ENCODE assay signal across 9 cellular contexts in the genomic region with DNA sequence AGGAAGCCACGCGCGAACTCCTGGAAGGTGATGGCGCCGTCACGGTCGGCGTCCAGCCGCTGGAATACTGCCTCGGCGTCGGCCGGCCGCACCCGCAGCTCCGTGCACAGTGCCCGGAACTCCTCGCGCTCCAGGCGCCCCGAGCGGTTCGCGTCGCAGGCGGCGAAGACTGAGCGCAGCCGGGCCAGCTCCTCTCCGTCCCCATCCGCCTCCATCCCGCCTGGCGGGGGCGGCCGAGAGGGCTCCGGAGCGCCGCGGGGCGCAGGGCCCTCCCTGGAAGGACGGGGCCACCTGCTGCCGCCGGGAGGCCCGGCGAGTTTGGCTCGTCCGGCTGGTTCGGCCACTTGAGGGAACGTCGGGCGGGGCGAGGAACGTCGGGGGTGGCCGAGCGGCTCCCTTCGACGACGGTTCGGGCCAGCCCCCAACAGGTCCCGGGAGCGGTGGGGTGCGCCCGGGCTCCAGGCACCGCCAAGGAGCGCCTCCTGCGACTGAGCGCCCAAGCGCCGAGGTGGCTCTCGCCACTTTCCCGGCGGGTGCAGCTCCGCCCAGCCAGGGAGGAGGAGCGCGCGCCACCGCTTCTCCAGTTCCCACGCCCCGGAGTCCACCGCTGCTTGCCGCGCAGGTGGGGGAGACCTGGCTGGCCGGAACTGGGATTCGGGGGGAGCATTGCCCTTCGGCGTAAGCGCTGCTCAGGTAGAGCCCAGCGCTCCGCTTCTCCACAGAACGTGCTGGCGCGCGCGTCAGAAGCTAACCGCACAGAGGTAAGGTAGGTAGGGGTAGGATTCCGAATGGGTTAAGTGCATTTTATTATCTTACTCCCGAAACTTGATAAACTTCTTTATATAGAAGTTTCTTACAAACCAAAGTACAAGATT. TPM values are rescaled to one million over a fixed set of nuclear protein-coding genes. Genes with fewer than 3 reads are reported as not detected.
A peak's percentile ranks its signal among the peaks of the same experiment; 100 is the strongest.
DNase-seq lines count a peak whose midpoint lies in the region; ATAC-seq, FAIRE-seq and TF ChIP-seq lines count a peak whose summit lies in the region.
"Had no signal": no experiment of that assay in that cellular context is flagged by ENCODE, and none has a peak within 500 bp of the region (broad histone marks: within the 10 kb centered on the region; RNA-seq: fewer than 3 reads in every experiment).

RASEF (minus strand) TSS at position 490 of the 875 bp plus-strand sequence; CDS start at position 215, 275 bp downstream.

- H3K36me3 ChIP-seq in WERI-Rb-1, result no peaks in the 10 kb centered on the region
- no peaks in the 10 kb centered on the region for H3K36me3 ChIP-seq in kidney (ENCODE audit: control insufficient read depth in 1 of 2, insufficient read depth in 2 of 2, low read length in 2 of 2)
- no peaks in the 10 kb centered on the region for H3K36me3 ChIP-seq in transverse colon

- peak; percentile 39; the same call in 1 of the 2 replicates for TF ChIP-seq CTCF in WERI-Rb-1 (IDR thresholded peaks at IDR 0.05; ENCODE audit: low read depth, low read length)
- TF ChIP-seq CTCF in kidney (IDR thresholded peaks at IDR 0.05; ENCODE audit: borderline replicate concordance, extremely low read depth, insufficient read depth), result no peak
- TF ChIP-seq CTCF in transverse colon (IDR thresholded peaks at IDR 0.05), result peak in 2 of 5 experiments; percentile 32 to 56

- H3K4me3 ChIP-seq in WERI-Rb-1 (ENCODE audit: low read depth, low read length) (peak within 1 kb of the TSS; percentile 73), kidney (ENCODE audit: low read length in 2 of 2) (peak within 1 kb of the TSS; percentile 63 to 66), transverse colon (peak within 1 kb of the TSS; percentile 33 to 63 (median 49))

- H3K9ac ChIP-seq in kidney (ENCODE audit: low read length in 2 of 2), result peak within 1 kb of the TSS in 1 of 2 donors; percentile 75

- H3K27ac Mint-ChIP-seq in stimulated activated naive CD8-positive, alpha-beta T cell treated with anti-CD3 and anti-CD28 coated beads, Interleukin-15, amount 100 ng/mL, for 72 hours, result no peak within 1 kb of the TSS

- ATAC-seq in stimulated activated naive CD8-positive, alpha-beta T cell treated with anti-CD3 and anti-CD28 coated beads, Interleukin-15, Interleukin-2, amounts not matched to agents 100 U/mL and 50 U/mL, for 24 hours, result peak; percentile 36
- ATAC-seq in stimulated activated naive CD8-positive, alpha-beta T cell treated with anti-CD3 and anti-CD28 coated beads, Interleukin-15, amount 100 ng/mL, for 72 hours, result no peak

- intact Hi-C loops in kidney (cut with DNase I), result no loop called here
- intact Hi-C loops in transverse colon (cut with DNase I; ENCODE audit: low total_unique reads), result no loop called here

- H3K4me1 ChIP-seq in kidney (ENCODE audit: control insufficient read depth in 1 of 2, insufficient read depth in 1 of 2, low read depth in 1 of 2, low read length in 2 of 2) (peaks cover 0 to 2% of the 10 kb centered on the region in 2 donors), transverse colon (peaks cover 3 to 24% (median 14%) of the 10 kb centered on the region in 4 donors)

- in situ Hi-C loops in transverse colon (cut with MboI; ENCODE audit: low pct_ligation_motif_present in 1 of 4, low pct_unique_long_range_greater_than_20kb in 1 of 4, low sequenced_read_pairs in 3 of 4), result no loop called here

- no peak for FAIRE-seq in kidney (lab: Jason Lieb, UNC)

- peak; percentile 2 for DNase-seq in stimulated activated naive CD8-positive, alpha-beta T cell treated with anti-CD3 and anti-CD28 coated beads, Interleukin-15, Interleukin-2, amounts not matched to agents 100 U/mL and 50 U/mL, for 24 hours
- DNase-seq in stimulated activated naive CD8-positive, alpha-beta T cell treated with anti-CD3 and anti-CD28 coated beads, Interleukin-15, amount 100 ng/mL, for 72 hours, result no peak
- DNase-seq in WERI-Rb-1 (peak; percentile 74), kidney (peak; percentile 89), transverse colon (peak; percentile 85), caudate nucleus (lab: John Stamatoyannopoulos, UW) (no peak), middle frontal gyrus (ENCODE audit: extremely low spot score, low spot score) (no peak), amniotic stem cell (lab: John Stamatoyannopoulos, UW) (no peak)

- WGBS in transverse colon (ENCODE audit: low coverage in 1 of 2), 2 donors, result 0 to 7% methylated on average over 1 to 47 of the region's 98 CpGs

- no peaks in the 10 kb centered on the region for H3K9me3 Mint-ChIP-seq in stimulated activated naive CD8-positive, alpha-beta T cell treated with anti-CD3 and anti-CD28 coated beads, Interleukin-15, amount 100 ng/mL, for 72 hours

- no peak within 1 kb of the TSS for H3K27ac ChIP-seq in WERI-Rb-1
- H3K27ac ChIP-seq in kidney (ENCODE audit: low read depth in 2 of 2, low read length in 2 of 2), result peak within 1 kb of the TSS; percentile 74 to 77
- peak within 1 kb of the TSS; percentile 87 to 93 (median 90) for H3K27ac ChIP-seq in transverse colon
- no peak within 1 kb of the TSS for H3K27ac ChIP-seq in caudate nucleus (ENCODE audit: low read depth, low read length)

- peak; percentile 86 for TF ChIP-seq POLR2A in transverse colon (IDR thresholded peaks at IDR 0.05)

- H3K27me3 Mint-ChIP-seq in stimulated activated naive CD8-positive, alpha-beta T cell treated with anti-CD3 and anti-CD28 coated beads, Interleukin-15, amount 100 ng/mL, for 72 hours, result peaks cover 69% of the 10 kb centered on the region

- H3K4me3 Mint-ChIP-seq in stimulated activated naive CD8-positive, alpha-beta T cell treated with anti-CD3 and anti-CD28 coated beads, Interleukin-15, amount 100 ng/mL, for 72 hours, result peak within 1 kb of the TSS in 1 of 2 donors; percentile 46

- H3K9me3 ChIP-seq in WERI-Rb-1 (ENCODE audit: severe bottlenecking) (no peaks in the 10 kb centered on the region), kidney (ENCODE audit: control insufficient read depth in 1 of 2, low read length in 2 of 2) (peaks cover 0 to 2% of the 10 kb centered on the region in 2 donors), transverse colon (no peaks in the 10 kb centered on the region)

- no peaks in the 10 kb centered on the region for H3K4me1 Mint-ChIP-seq in stimulated activated naive CD8-positive, alpha-beta T cell treated with anti-CD3 and anti-CD28 coated beads, Interleukin-15, amount 100 ng/mL, for 72 hours

- no peaks in the 10 kb centered on the region for H3K27me3 ChIP-seq in WERI-Rb-1 (ENCODE audit: insufficient read depth, low read depth, severe bottlenecking)
- H3K27me3 ChIP-seq in transverse colon, result peaks cover 34% of the 10 kb centered on the region

- no peak for TF ChIP-seq EP300 in transverse colon (IDR thresholded peaks at IDR 0.05; ENCODE audit: low read depth)

RNA-seq across cellular contexts. Expression of gene RASEF, which starts in this region (rescaled TPM):
- 11.9 TPM for total RNA-seq in kidney
- 2.2 TPM for polyA plus RNA-seq in kidney (ENCODE audit: insufficient read depth, low read depth, low replicate concordance)
- 100 to 1,000 TPM in 2 of 4 donors, 10 to 100 TPM in 2; 69.9 to 189 (median 105) TPM for total RNA-seq in transverse colon
- total RNA-seq: activated CD8-positive, alpha-beta memory T cell treated with anti-CD3 and anti-CD28 coated beads for 36 hours had no signal

Comparison
In these comparisons a context has a peak if more than half of its experiments do, and no peak if none do; other contexts are left out.
1. DNase-seq: peak in stimulated activated naive CD8-positive, alpha-beta T cell treated with anti-CD3 and anti-CD28 coated beads, Interleukin-15, Interleukin-2, amounts not matched to agents 100 U/mL and 50 U/mL, for 24 hours (single experiment), WERI-Rb-1 (single experiment), kidney (single experiment) and transverse colon (single experiment); none in stimulated activated naive CD8-positive, alpha-beta T cell treated with anti-CD3 and anti-CD28 coated beads, Interleukin-15, amount 100 ng/mL, for 72 hours (0 of 2), caudate nucleus (0 of 61), middle frontal gyrus (single experiment) and amniotic stem cell (single experiment).
2. H3K27ac ChIP-seq: peak in kidney (2 of 2) and transverse colon (4 of 4); none in WERI-Rb-1 (single experiment) and caudate nucleus (single experiment).
3. Peak in every context shown above with its lines, with median percentiles within 50 percentile points of each other: H3K4me3 ChIP-seq.